ENCODE assay signal across 24 cellular contexts in the genomic region with DNA sequence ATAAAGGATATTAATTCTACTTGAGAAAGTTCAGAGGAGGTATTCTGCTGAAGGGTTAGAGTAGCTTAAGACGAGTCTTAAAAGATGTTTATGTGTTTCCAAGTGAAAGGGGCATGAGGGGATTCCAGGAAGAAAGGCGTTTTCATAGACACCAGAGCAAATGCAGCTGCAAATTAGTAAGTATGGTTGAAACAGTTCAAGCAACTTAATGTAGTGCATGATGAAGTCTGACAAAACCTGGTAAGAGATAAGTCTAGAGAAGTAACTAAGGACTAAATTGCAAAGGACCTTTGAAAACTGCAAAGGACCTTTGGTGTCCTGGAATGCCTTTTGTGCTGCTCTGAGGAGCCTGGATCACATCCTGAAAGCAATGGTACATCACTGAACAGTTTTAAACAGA. TPM values are rescaled to one million over a fixed set of nuclear protein-coding genes. Genes with fewer than 3 reads are reported as not detected.
DNase-seq lines count a peak whose midpoint lies in the region; ATAC-seq and TF ChIP-seq lines count a peak whose summit lies in the region.
"Had no signal": no experiment of that assay in that cellular context is flagged by ENCODE, and none has a peak within 500 bp of the region (broad histone marks: within the 10 kb centered on the region; RNA-seq: fewer than 3 reads in every experiment).

No MANE protein-coding gene starts in this region.

- no peak overlapping the region for H2BK12ac ChIP-seq in trophoblast cell (ENCODE audit: low read length)

- H3K4me1 Mint-ChIP-seq in Caco-2 (ENCODE audit: low read depth, unreplicated experiment) = peaks cover 11% of the 10 kb centered on the region
- peaks cover 57% of the 10 kb centered on the region for H3K4me1 Mint-ChIP-seq in chondrocyte (ENCODE audit: low read depth)
- no peaks in the 10 kb centered on the region for H3K4me1 Mint-ChIP-seq in stimulated activated naive CD8-positive, alpha-beta T cell treated with anti-CD3 and anti-CD28 coated beads, Interleukin-15, amount 100 ng/mL, for 72 hours
- H3K4me1 Mint-ChIP-seq in nephron progenitor cell = no peaks in the 10 kb centered on the region
- H3K4me1 Mint-ChIP-seq: GM23338 had no signal

- no peak overlapping the region for H4K12ac ChIP-seq in trophoblast cell (ENCODE audit: low read depth, low read length)

- no peak overlapping the region for H3K4me3 Mint-ChIP-seq in Caco-2 (ENCODE audit: unreplicated experiment)
- no peak overlapping the region for H3K4me3 Mint-ChIP-seq in chondrocyte (ENCODE audit: unreplicated experiment)
- H3K4me3 Mint-ChIP-seq in stimulated activated naive CD8-positive, alpha-beta T cell treated with anti-CD3 and anti-CD28 coated beads, Interleukin-15, amount 100 ng/mL, for 72 hours = no peak overlapping the region
- no peak overlapping the region for H3K4me3 Mint-ChIP-seq in nephron progenitor cell
- H3K4me3 Mint-ChIP-seq: CD4-positive, alpha-beta T cell; GM23338 had no signal

- H3K27ac Mint-ChIP-seq in Caco-2 (ENCODE audit: unreplicated experiment) (peak overlapping the region; percentile 54), chondrocyte (ENCODE audit: unreplicated experiment) (peak overlapping the region; percentile 68), nephron progenitor cell (no peak overlapping the region)
- H3K27ac Mint-ChIP-seq in stimulated activated naive CD8-positive, alpha-beta T cell treated with anti-CD3 and anti-CD28 coated beads, Interleukin-15, amount 100 ng/mL, for 72 hours = no peak overlapping the region
- H3K27ac Mint-ChIP-seq: CD4-positive, alpha-beta T cell; GM23338 had no signal

- H3K4me3 ChIP-seq in Caco-2 (ENCODE audit: low read depth, low read length) (no peak overlapping the region), trophoblast cell (ENCODE audit: low read depth, low read length) (no peak overlapping the region)
- H3K4me3 ChIP-seq: BLaER1, GM23338, HAP-1, Peyer's patch, SJCRH30 had no signal

- H3K18ac ChIP-seq in trophoblast cell (ENCODE audit: low read length) = no peak overlapping the region

- no TSS peak for BruUV-seq in Caco-2 (replicated peaks; lab: Mats Ljungman, UMichigan)

- H3K9me3 ChIP-seq in Caco-2 (peaks cover 10% of the 10 kb centered on the region; the same call in 1 of the 2 replicates), trophoblast cell (ENCODE audit: insufficient read depth, low read depth, low read length) (peaks cover 2% of the 10 kb centered on the region)
- H3K9me3 ChIP-seq: BLaER1, HAP-1, Peyer's patch, SJCRH30 had no signal

- H3K4me2 ChIP-seq in trophoblast cell (ENCODE audit: low read length) = no peak overlapping the region
- H3K4me2 ChIP-seq: BLaER1, GM23338 had no signal

- H3K36me3 ChIP-seq in Caco-2 (ENCODE audit: control insufficient read depth, insufficient read depth, low read length) (no peaks in the 10 kb centered on the region), trophoblast cell (ENCODE audit: control insufficient read depth in 1 of 2, insufficient read depth in 2 of 2, low read length in 2 of 2) (peaks cover 0 to 6% of the 10 kb centered on the region in 2 experiments)
- H3K36me3 ChIP-seq: BLaER1, HAP-1, Peyer's patch, SJCRH30 had no signal

- H3K14ac ChIP-seq in trophoblast cell (ENCODE audit: low read length) = no peak overlapping the region

- H3K27ac ChIP-seq in trophoblast cell (ENCODE audit: low read depth, low read length) = peak overlapping the region; percentile 91
- H3K27ac ChIP-seq: BLaER1, SJCRH30 had no signal

- no peak overlapping the region for H3K4ac ChIP-seq in trophoblast cell (ENCODE audit: low read depth, low read length)

- no peak overlapping the region for H3K23ac ChIP-seq in trophoblast cell (ENCODE audit: low read length)

- POLR2A ChIA-PET in Caco-2 (lab: Charles Lee) = no interaction called here

- H3K9ac ChIP-seq in trophoblast cell (ENCODE audit: low read length) = no peak overlapping the region
- H3K9ac ChIP-seq: BLaER1 had no signal

- H3K36me3 Mint-ChIP-seq in Caco-2 (ENCODE audit: insufficient read depth, unreplicated experiment) (no peaks in the 10 kb centered on the region), chondrocyte (ENCODE audit: low read depth) (peaks cover 9% of the 10 kb centered on the region), nephron progenitor cell (ENCODE audit: low read depth) (no peaks in the 10 kb centered on the region)

- H3K9me3 Mint-ChIP-seq in Caco-2 (ENCODE audit: unreplicated experiment) = peaks cover 10% of the 10 kb centered on the region
- H3K9me3 Mint-ChIP-seq in chondrocyte (ENCODE audit: low read depth) = peaks cover 2% of the 10 kb centered on the region
- H3K9me3 Mint-ChIP-seq in stimulated activated naive CD8-positive, alpha-beta T cell treated with anti-CD3 and anti-CD28 coated beads, Interleukin-15, amount 100 ng/mL, for 72 hours = no peaks in the 10 kb centered on the region
- H3K9me3 Mint-ChIP-seq in nephron progenitor cell = no peaks in the 10 kb centered on the region
- H3K9me3 Mint-ChIP-seq: CD4-positive, alpha-beta T cell; GM23338 had no signal

- ATAC-seq in stimulated activated naive CD8-positive, alpha-beta T cell treated with anti-CD3 and anti-CD28 coated beads, Interleukin-15, amount 100 ng/mL, for 72 hours = no peak
- ATAC-seq: GM23338 had no signal

- no peak overlapping the region for H2BK120ac ChIP-seq in trophoblast cell (ENCODE audit: insufficient read depth, low read length, poor library complexity)

- WGBS in trophoblast cell (ENCODE audit: extremely low coverage, insufficient coverage, insufficient read length) = no CpG with 5 or more reads among the region's 2 CpGs

- TF ChIP-seq CTCF in Caco-2 (IDR thresholded peaks at IDR 0.05; ENCODE audit: insufficient read depth in 1 of 2, low read depth in 1 of 2, low read length in 1 of 2, severe bottlenecking in 1 of 2, unreplicated experiment in 1 of 2) (no peak), chondrocyte (IDR thresholded peaks at IDR 0.05) (no peak), nephron progenitor cell (IDR thresholded peaks at IDR 0.05) (no peak)

- no peak overlapping the region for H2AFZ ChIP-seq in trophoblast cell (ENCODE audit: insufficient read depth, low read length, poor library complexity)
- H2AFZ ChIP-seq: GM23338 had no signal

- H3K27me3 Mint-ChIP-seq in Caco-2 (ENCODE audit: insufficient read depth, unreplicated experiment) = no peaks in the 10 kb centered on the region
- no peaks in the 10 kb centered on the region for H3K27me3 Mint-ChIP-seq in chondrocyte (ENCODE audit: low read depth)
- H3K27me3 Mint-ChIP-seq in stimulated activated naive CD8-positive, alpha-beta T cell treated with anti-CD3 and anti-CD28 coated beads, Interleukin-15, amount 100 ng/mL, for 72 hours = no peaks in the 10 kb centered on the region
- H3K27me3 Mint-ChIP-seq in nephron progenitor cell (ENCODE audit: low read depth, poor library complexity) = no peaks in the 10 kb centered on the region
- H3K27me3 Mint-ChIP-seq: CD4-positive, alpha-beta T cell had no signal

- peaks cover 2% of the 10 kb centered on the region for H3K79me1 ChIP-seq in trophoblast cell (ENCODE audit: low read length)

- no peaks in the 10 kb centered on the region for H3K27me3 ChIP-seq in Caco-2 (replicated peaks; ENCODE audit: control insufficient read depth, insufficient read depth, low read length)
- H3K27me3 ChIP-seq in trophoblast cell (ENCODE audit: insufficient read depth, low read length) = no peaks in the 10 kb centered on the region
- H3K27me3 ChIP-seq: BLaER1, Peyer's patch, SJCRH30 had no signal

- intact Hi-C loops in Caco-2 (cut with micrococcal nuclease; ENCODE audit: unreplicated experiment) = no loop called here

- H2BK5ac ChIP-seq in trophoblast cell (ENCODE audit: low read depth, low read length, poor library complexity) = no peak overlapping the region

- peaks cover 16% of the 10 kb centered on the region for H3K4me1 ChIP-seq in Caco-2
- no peaks in the 10 kb centered on the region for H3K4me1 ChIP-seq in trophoblast cell (ENCODE audit: control insufficient read depth in 1 of 2, insufficient read depth in 2 of 2, low read length in 2 of 2)
- H3K4me1 ChIP-seq: HAP-1, Peyer's patch had no signal

- no peaks in the 10 kb centered on the region for H3K79me2 ChIP-seq in trophoblast cell (ENCODE audit: control insufficient read depth, insufficient read depth, low read length, poor library complexity)

- H2AK5ac ChIP-seq in trophoblast cell (ENCODE audit: low read length) = no peak overlapping the region

- CTCF ChIA-PET in Caco-2 (lab: Charles Lee) = no interaction called here

- no peak overlapping the region for H4K91ac ChIP-seq in trophoblast cell (ENCODE audit: low read depth, low read length)

- no peak for DNase-seq in Caco-2
- peak; percentile 25 for DNase-seq in M059J (ENCODE audit: low read depth)
- no peak for DNase-seq in chondrocyte (ENCODE audit: low spot score)
- no peak for DNase-seq in trophoblast cell
- DNase-seq in activated CD8-positive, alpha-beta memory T cell treated with anti-CD3 and anti-CD28 coated beads for 24 hours = no peak
- no peak for DNase-seq in activated CD4-positive, alpha-beta T cell treated with anti-CD3 and anti-CD28 coated beads, Interleukin-2, amount 50 U/mL, for 1 hour
- DNase-seq in stimulated activated naive CD8-positive, alpha-beta T cell treated with anti-CD3 and anti-CD28 coated beads, Interleukin-15, amount 100 ng/mL, for 72 hours = no peak
- DNase-seq in nephron progenitor cell = no peak
- DNase-seq: CD4-positive, alpha-beta T cell; COR-L47; DMS153; KG1; NCI-H1694; NCI-H2081 treated with DMSO at 0.1 percent for 48 hours; NCI-H2171 treated with DMSO at 0.1 percent for 48 hours; NCI-H524 treated with DMSO at 0.1 percent for 48 hours; NCI-H82; Peyer's patch; SJCRH30 had no signal

- H4K8ac ChIP-seq in trophoblast cell (ENCODE audit: low read depth, low read length) = no peak overlapping the region

RNA-seq across cellular contexts. Expression of gene LUM, which starts 11.5 kb away (rescaled TPM):
- 4.5 and 7.0 TPM in 2 replicates for total RNA-seq in Caco-2 (2022)
- 293 and 400 TPM in 2 replicates for total RNA-seq in M059J (2014; rRNA removed; shearing (Covaris generic))
- total RNA-seq in chondrocyte = 462 to 834 TPM (median 481 TPM) in 3 replicates
- 921 and 976 TPM in 2 replicates for polyA plus RNA-seq in trophoblast cell (2013)
- total RNA-seq: CD4-positive, alpha-beta T cell; G401; GM23338 had no signal

RNA-seq across cellular contexts. Expression of gene KERA, which starts 42.0 kb away (rescaled TPM):
- total RNA-seq in Caco-2 (2022) (not detected in 2 replicates), chondrocyte (not detected in 3 replicates)
- total RNA-seq in M059J (2014; rRNA removed; shearing (Covaris generic)) = not detected in 2 replicates
- 0.14 and 0.15 TPM in 2 replicates for polyA plus RNA-seq in trophoblast cell (2013)
- total RNA-seq: CD4-positive, alpha-beta T cell; G401; GM23338; HT1080; Peyer's patch; SJCRH30 had no signal
- polyA plus RNA-seq: GM23338 had no signal

Comparison
In these comparisons a context has a peak if more than half of its experiments do, and no peak if none do; other contexts are left out.
1. H3K27ac Mint-ChIP-seq: peak in Caco-2 (single experiment) and chondrocyte (single experiment); none in stimulated activated naive CD8-positive, alpha-beta T cell treated with anti-CD3 and anti-CD28 coated beads, Interleukin-15, amount 100 ng/mL, for 72 hours (0 of 2) and nephron progenitor cell (single experiment).
2. RNA of gene LUM, which starts 11.5 kb away (total RNA-seq): 462 to 834 TPM in chondrocyte and 293 to 400 TPM in M059J; 4.5 to 7.0 TPM in Caco-2; every median in the first group is over 10 times any median in the second.